ENCODE assay signal across 13 cellular contexts in the genomic region with DNA sequence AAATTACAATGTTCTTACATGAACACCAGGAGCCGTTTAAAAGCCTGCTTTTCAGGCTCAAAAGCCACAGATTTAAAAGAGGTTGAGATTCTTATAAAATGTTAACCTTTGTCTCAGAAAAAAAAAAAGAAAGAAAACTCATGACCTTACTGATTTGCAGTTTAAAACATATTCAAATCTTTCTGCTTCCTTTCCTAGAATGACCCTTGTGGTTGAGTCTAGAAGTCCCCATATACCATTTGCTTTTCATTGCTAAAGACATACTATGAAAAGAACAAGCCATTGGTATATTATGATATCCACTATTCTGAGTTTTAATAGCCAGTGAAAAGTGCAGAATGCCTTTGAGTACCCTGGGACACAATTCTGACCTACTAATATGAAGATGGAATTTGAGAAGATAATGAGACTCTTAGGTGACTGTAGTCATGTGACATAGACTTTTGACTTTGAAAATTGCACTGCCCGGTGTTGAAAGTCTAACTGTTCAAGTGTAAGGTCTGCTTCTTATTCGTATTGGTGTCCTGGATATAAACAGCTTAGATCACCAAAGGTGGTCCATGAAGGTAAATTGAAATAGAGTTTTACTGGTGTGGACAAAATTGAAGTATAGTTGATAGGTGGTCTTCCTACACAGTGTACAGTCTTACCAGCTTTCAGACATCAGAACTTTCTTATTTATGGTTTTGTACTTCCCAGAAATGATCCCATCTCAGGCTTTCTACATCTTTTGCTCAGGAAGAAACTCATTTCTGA.
DNase-seq lines count a peak whose midpoint lies in the region; ATAC-seq and TF ChIP-seq lines count a peak whose summit lies in the region.
"Had no signal": no experiment of that assay in that cellular context is flagged by ENCODE, and none has a peak within 500 bp of the region (broad histone marks: within the 10 kb centered on the region; RNA-seq: fewer than 3 reads in every experiment).

No MANE protein-coding gene starts in this region.

- no peak overlapping the region for H3K4me2 ChIP-seq in neural progenitor cell

- H3K9me3 Mint-ChIP-seq in activated CD8-positive, alpha-beta memory T cell treated with anti-CD3 and anti-CD28 coated beads, Interleukin-2, amount 10 ng/mL, durations not matched to agents 7 days and 5 days (ENCODE audit: low read depth) = no peaks in the 10 kb centered on the region
- no peaks in the 10 kb centered on the region for H3K9me3 Mint-ChIP-seq in activated naive CD8-positive, alpha-beta T cell treated with anti-CD3 and anti-CD28 coated beads, Interleukin-2, amount 10 ng/mL, durations not matched to agents 7 days and 5 days
- no peaks in the 10 kb centered on the region for H3K9me3 Mint-ChIP-seq in neural progenitor cell

- H3K36me3 Mint-ChIP-seq in activated CD8-positive, alpha-beta memory T cell treated with anti-CD3 and anti-CD28 coated beads, Interleukin-2, amount 10 ng/mL, durations not matched to agents 7 days and 5 days = peaks cover 64% of the 10 kb centered on the region
- H3K36me3 Mint-ChIP-seq in activated naive CD8-positive, alpha-beta T cell treated with anti-CD3 and anti-CD28 coated beads, Interleukin-2, amount 10 ng/mL, durations not matched to agents 7 days and 5 days = peaks cover 55% of the 10 kb centered on the region
- H3K36me3 Mint-ChIP-seq in neural progenitor cell = peaks cover 4% of the 10 kb centered on the region

- H3F3A ChIP-seq in neural progenitor cell (ENCODE audit: low read depth) = no peaks in the 10 kb centered on the region

- peak; percentile 6 for ATAC-seq in activated CD8-positive, alpha-beta memory T cell treated with anti-CD3 and anti-CD28 coated beads, Interleukin-2, amount 10 ng/mL, durations not matched to agents 7 days and 5 days
- ATAC-seq in HG03095 (IDR thresholded peaks at IDR 0.05; ENCODE audit: unreplicated experiment) = peak; percentile 33
- no peak for ATAC-seq in activated naive CD8-positive, alpha-beta T cell treated with anti-CD3 and anti-CD28 coated beads, Interleukin-2, amount 10 ng/mL, durations not matched to agents 7 days and 5 days (ENCODE audit: low read depth)
- no peak for ATAC-seq in thoracic aorta (ENCODE audit: insufficient number of reproducible peaks, low FRiP score, low read depth)
- ATAC-seq: HCT116 had no signal

- TF ChIP-seq CTCF in thoracic aorta (IDR thresholded peaks at IDR 0.05) (no peak), neural progenitor cell (IDR thresholded peaks at IDR 0.05) (no peak)

- CTCF ChIA-PET in activated CD8-positive, alpha-beta memory T cell treated with anti-CD3 and anti-CD28 coated beads, Interleukin-2, amount 10 ng/mL, durations not matched to agents 7 days and 5 days (lab: Charles Lee) = interaction anchor here (1.0 to 11.0 kb wide), 6 partner anchors 13 to 115 kb away, joined by 3 to 132 read pairs (median 6); no protein-coding TSS in a partner anchor

- peak overlapping the region; percentile 94 for H3K27ac Mint-ChIP-seq in activated CD8-positive, alpha-beta memory T cell treated with anti-CD3 and anti-CD28 coated beads, Interleukin-2, amount 10 ng/mL, durations not matched to agents 7 days and 5 days
- peak overlapping the region; percentile 91 for H3K27ac Mint-ChIP-seq in activated naive CD8-positive, alpha-beta T cell treated with anti-CD3 and anti-CD28 coated beads, Interleukin-2, amount 10 ng/mL, durations not matched to agents 7 days and 5 days
- H3K27ac Mint-ChIP-seq in neural progenitor cell = no peak overlapping the region

- DNase-seq in activated CD8-positive, alpha-beta memory T cell treated with anti-CD3 and anti-CD28 coated beads, Interleukin-2, amount 10 ng/mL, durations not matched to agents 7 days and 5 days = no peak
- no peak for DNase-seq in activated CD8-positive, alpha-beta memory T cell treated with anti-CD3 and anti-CD28 coated beads, Interleukin-2, amount 50 U/mL, for 4 hours
- no peak for DNase-seq in activated naive CD8-positive, alpha-beta T cell treated with anti-CD3 and anti-CD28 coated beads, Interleukin-2, amount 10 ng/mL, durations not matched to agents 7 days and 5 days
- no peak for DNase-seq in thoracic aorta (ENCODE audit: low spot score)
- no peak for DNase-seq in NCI-H345 treated with DMSO at 0.1 percent for 48 hours (lab: John Stamatoyannopoulos, UW; ENCODE audit: unreplicated experiment)
- DNase-seq in neural progenitor cell (ENCODE audit: low spot score) = no peak
- no peak for DNase-seq in HuH-7 (ENCODE audit: low spot score)
- DNase-seq: ACHN, heart right ventricle had no signal

- no peaks in the 10 kb centered on the region for H3K27me3 Mint-ChIP-seq in activated CD8-positive, alpha-beta memory T cell treated with anti-CD3 and anti-CD28 coated beads, Interleukin-2, amount 10 ng/mL, durations not matched to agents 7 days and 5 days
- no peaks in the 10 kb centered on the region for H3K27me3 Mint-ChIP-seq in activated naive CD8-positive, alpha-beta T cell treated with anti-CD3 and anti-CD28 coated beads, Interleukin-2, amount 10 ng/mL, durations not matched to agents 7 days and 5 days
- H3K27me3 Mint-ChIP-seq in neural progenitor cell (ENCODE audit: insufficient read depth, low read depth) = peaks cover 2% of the 10 kb centered on the region

- H4K20me1 ChIP-seq in neural progenitor cell (ENCODE audit: low read depth) = no peaks in the 10 kb centered on the region

- POLR2A ChIA-PET in activated naive CD8-positive, alpha-beta T cell treated with anti-CD3 and anti-CD28 coated beads, Interleukin-2, amount 10 ng/mL, durations not matched to agents 7 days and 5 days (lab: Charles Lee) = interaction anchor here (0.6 to 11.6 kb wide), 3 partner anchors 18 to 56 kb away, joined by 3 to 172 read pairs (median 3); no protein-coding TSS in a partner anchor

- H3K9me3 ChIP-seq in thoracic aorta = no peaks in the 10 kb centered on the region
- H3K9me3 ChIP-seq in neural progenitor cell (ENCODE audit: low read depth) = no peaks in the 10 kb centered on the region
- H3K9me3 ChIP-seq: heart right ventricle, tibial nerve had no signal

- H3K4me3 Mint-ChIP-seq in activated CD8-positive, alpha-beta memory T cell treated with anti-CD3 and anti-CD28 coated beads, Interleukin-2, amount 10 ng/mL, durations not matched to agents 7 days and 5 days = peak overlapping the region; percentile 48
- H3K4me3 Mint-ChIP-seq in activated naive CD8-positive, alpha-beta T cell treated with anti-CD3 and anti-CD28 coated beads, Interleukin-2, amount 10 ng/mL, durations not matched to agents 7 days and 5 days = peak overlapping the region; percentile 76
- H3K4me3 Mint-ChIP-seq in neural progenitor cell = no peak overlapping the region

- H3K36me3 ChIP-seq in thoracic aorta (no peaks in the 10 kb centered on the region), neural progenitor cell (no peaks in the 10 kb centered on the region)
- H3K36me3 ChIP-seq: cardiac muscle cell, tibial nerve had no signal

- H3K4me3 ChIP-seq in thoracic aorta = no peak overlapping the region
- H3K4me3 ChIP-seq in neural progenitor cell = no peak overlapping the region
- H3K4me3 ChIP-seq: cardiac muscle cell, heart right ventricle, tibial nerve had no signal

- H2AFZ ChIP-seq in neural progenitor cell (replicated peaks) = no peak overlapping the region

- H3K4me1 ChIP-seq in thoracic aorta (ENCODE audit: control insufficient read depth in 1 of 2, low read depth in 2 of 2) (peaks cover 47 to 66% of the 10 kb centered on the region in 2 donors), neural progenitor cell (no peaks in the 10 kb centered on the region)

- H3K9ac ChIP-seq in neural progenitor cell = no peak overlapping the region

- H3K27me3 ChIP-seq in thoracic aorta (replicated peaks; ENCODE audit: insufficient read depth) (no peaks in the 10 kb centered on the region), neural progenitor cell (no peaks in the 10 kb centered on the region)
- H3K27me3 ChIP-seq: heart right ventricle, tibial nerve had no signal

- H3K27ac ChIP-seq in thoracic aorta (peak overlapping the region; percentile 94 to 96), neural progenitor cell (no peak overlapping the region)
- H3K27ac ChIP-seq: cardiac muscle cell had no signal

- H3K4me1 Mint-ChIP-seq in activated CD8-positive, alpha-beta memory T cell treated with anti-CD3 and anti-CD28 coated beads, Interleukin-2, amount 10 ng/mL, durations not matched to agents 7 days and 5 days = peaks cover 86% of the 10 kb centered on the region
- peaks cover 76% of the 10 kb centered on the region for H3K4me1 Mint-ChIP-seq in activated naive CD8-positive, alpha-beta T cell treated with anti-CD3 and anti-CD28 coated beads, Interleukin-2, amount 10 ng/mL, durations not matched to agents 7 days and 5 days
- peaks cover 6% of the 10 kb centered on the region for H3K4me1 Mint-ChIP-seq in neural progenitor cell

- no peaks in the 10 kb centered on the region for H3K79me2 ChIP-seq in neural progenitor cell (ENCODE audit: low read depth)

Comparison
In these comparisons a context has a peak if more than half of its experiments do, and no peak if none do; other contexts are left out.
1. ATAC-seq: peak in activated CD8-positive, alpha-beta memory T cell treated with anti-CD3 and anti-CD28 coated beads, Interleukin-2, amount 10 ng/mL, durations not matched to agents 7 days and 5 days (single experiment) and HG03095 (single experiment); none in activated naive CD8-positive, alpha-beta T cell treated with anti-CD3 and anti-CD28 coated beads, Interleukin-2, amount 10 ng/mL, durations not matched to agents 7 days and 5 days (single experiment) and thoracic aorta (single experiment).